ENCODE assay signal across 33 cellular contexts in genomic region chr3:134867277-134867676, GRCh38.
"Had no signal": no experiment of that assay in that cellular context is flagged by ENCODE, and none has a peak within 500 bp of the region (broad histone marks: within the 10 kb centered on the region; RNA-seq: fewer than 3 reads in every experiment).

No MANE protein-coding gene starts in this region.

- ATAC-seq: activated CD4-positive, alpha-beta T cell treated with anti-CD3 and anti-CD28 coated beads for 36 hours; activated CD4-positive, CD25-positive, alpha-beta regulatory T cell treated with anti-CD3 and anti-CD28 coated beads, Interleukin-2, amount 50 U/mL, for 24 hours; activated CD8-positive, alpha-beta T cell treated with anti-CD3 and anti-CD28 coated beads, Interleukin-2, amount 10 ng/mL, durations not matched to agents 7 days and 5 days; activated T-cell treated with anti-CD3 and anti-CD28 coated beads, Interleukin-2, amount 50 U/mL, for 72 hours; activated T-helper 17 cell treated with anti-CD3 and anti-CD28 coated beads, Interleukin-2, amount 50 U/mL, for 72 hours; Panc1; WTC11 had no signal

- H3K27ac ChIP-seq: ascending aorta, cardiac muscle cell, SJCRH30, SK-N-MC had no signal

- DNase-seq: activated CD4-positive, alpha-beta T cell treated with anti-CD3 and anti-CD28 coated beads for 36 hours; activated CD4-positive, alpha-beta T cell treated with anti-CD3 and anti-CD28 coated beads, Interleukin-2, amount 10 ng/mL, durations not matched to agents 7 days and 5 days; activated CD4-positive, alpha-beta T cell treated with anti-CD3 and anti-CD28 coated beads, Interleukin-2, amount 50 U/mL, for 48 hours; activated CD8-positive, alpha-beta memory T cell treated with anti-CD3 and anti-CD28 coated beads, Interleukin-2, amount 50 U/mL, for 48 hours; activated CD8-positive, alpha-beta T cell treated with anti-CD3 and anti-CD28 coated beads, Interleukin-2, amount 10 ng/mL, durations not matched to agents 7 days and 5 days; activated gamma-delta T cell; activated naive CD4-positive, alpha-beta T cell treated with Interleukin-2 at 50 U/mL for 16 hours; activated naive CD8-positive, alpha-beta T cell treated with anti-CD3 and anti-CD28 coated beads, Interleukin-2, amount 10 ng/mL, durations not matched to agents 7 days and 5 days; activated T-cell treated with anti-CD3 and anti-CD28 coated beads, Interleukin-2, amount 50 U/mL, for 72 hours; amygdala; Karpas-422; KBM-7; NCI-H1105; NCI-H1417 treated with DMSO at 0.1 percent for 48 hours; NCI-H1930; NCI-H2081 treated with DMSO at 0.1 percent for 48 hours; NCI-H226; NCI-H446 treated with DMSO at 0.1 percent for 48 hours; NCI-H524; NCI-H69; SHP77; SJCRH30 had no signal

- H3K9me3 Mint-ChIP-seq: activated CD4-positive, alpha-beta T cell treated with anti-CD3 and anti-CD28 coated beads, Interleukin-2, amount 10 ng/mL, durations not matched to agents 7 days and 5 days; activated naive CD4-positive, alpha-beta T cell treated with anti-CD3 and anti-CD28 coated beads, Interleukin-2, amount 50 U/mL, for 24 hours; activated naive CD8-positive, alpha-beta T cell treated with anti-CD3 and anti-CD28 coated beads, Interleukin-2, amount 10 ng/mL, durations not matched to agents 7 days and 5 days; activated T-cell treated with anti-CD3 and anti-CD28 coated beads, Interleukin-2, amount 50 U/mL, for 72 hours; activated T-helper 17 cell treated with anti-CD3 and anti-CD28 coated beads, Interleukin-2, amount 50 U/mL, for 72 hours; IgD-negative memory B cell; T-helper 1 cell treated with Interleukin-12 subunit alpha and Interleukin-12 subunit beta and Interleukin-4 antibody, amounts not matched to agents 30 μg/mL and 1 μg/mL, for 36 hours; T-helper 2 cell treated with Interferon-gamma antibody and Interleukin-4, amounts not matched to agents 5 μg/mL and 100 μg/mL, for 36 hours; WTC11 had no signal

- H3K4me1 Mint-ChIP-seq: activated CD4-positive, alpha-beta T cell treated with anti-CD3 and anti-CD28 coated beads for 36 hours; activated CD4-positive, alpha-beta T cell treated with anti-CD3 and anti-CD28 coated beads, Interleukin-2, amount 10 ng/mL, durations not matched to agents 7 days and 5 days; activated naive CD4-positive, alpha-beta T cell treated with anti-CD3 and anti-CD28 coated beads, Interleukin-2, amount 50 U/mL, for 24 hours; activated naive CD8-positive, alpha-beta T cell treated with anti-CD3 and anti-CD28 coated beads, Interleukin-2, amount 10 ng/mL, durations not matched to agents 7 days and 5 days; activated T-helper 17 cell treated with anti-CD3 and anti-CD28 coated beads, Interleukin-2, amount 50 U/mL, for 72 hours had no signal

- H3K4me3 Mint-ChIP-seq: activated CD4-positive, alpha-beta T cell treated with anti-CD3 and anti-CD28 coated beads for 36 hours; activated CD4-positive, alpha-beta T cell treated with anti-CD3 and anti-CD28 coated beads, Interleukin-2, amount 10 ng/mL, durations not matched to agents 7 days and 5 days; activated CD8-positive, alpha-beta T cell treated with anti-CD3 and anti-CD28 coated beads, Interleukin-2, amount 10 ng/mL, durations not matched to agents 7 days and 5 days; activated naive CD4-positive, alpha-beta T cell treated with anti-CD3 and anti-CD28 coated beads, Interleukin-2, amount 50 U/mL, for 24 hours; activated naive CD8-positive, alpha-beta T cell treated with anti-CD3 and anti-CD28 coated beads, Interleukin-2, amount 10 ng/mL, durations not matched to agents 7 days and 5 days; activated T-cell treated with anti-CD3 and anti-CD28 coated beads, Interleukin-2, amount 50 U/mL, for 72 hours; activated T-helper 17 cell treated with anti-CD3 and anti-CD28 coated beads, Interleukin-2, amount 50 U/mL, for 72 hours; T-helper 1 cell treated with Interleukin-12 subunit alpha and Interleukin-12 subunit beta and Interleukin-4 antibody, amounts not matched to agents 30 μg/mL and 1 μg/mL, for 36 hours; T-helper 2 cell treated with Interferon-gamma antibody and Interleukin-4, amounts not matched to agents 5 μg/mL and 100 μg/mL, for 36 hours; WTC11 had no signal

- H3K27ac Mint-ChIP-seq: activated CD4-positive, alpha-beta T cell treated with anti-CD3 and anti-CD28 coated beads for 36 hours; activated CD4-positive, alpha-beta T cell treated with anti-CD3 and anti-CD28 coated beads, Interleukin-2, amount 10 ng/mL, durations not matched to agents 7 days and 5 days; activated CD8-positive, alpha-beta T cell treated with anti-CD3 and anti-CD28 coated beads, Interleukin-2, amount 10 ng/mL, durations not matched to agents 7 days and 5 days; activated naive CD4-positive, alpha-beta T cell treated with anti-CD3 and anti-CD28 coated beads, Interleukin-2, amount 50 U/mL, for 24 hours; activated naive CD8-positive, alpha-beta T cell treated with anti-CD3 and anti-CD28 coated beads, Interleukin-2, amount 10 ng/mL, durations not matched to agents 7 days and 5 days; activated T-cell treated with anti-CD3 and anti-CD28 coated beads, Interleukin-2, amount 50 U/mL, for 72 hours; activated T-helper 17 cell treated with anti-CD3 and anti-CD28 coated beads, Interleukin-2, amount 50 U/mL, for 72 hours; IgD-negative memory B cell; T-helper 1 cell treated with Interleukin-12 subunit alpha and Interleukin-12 subunit beta and Interleukin-4 antibody, amounts not matched to agents 30 μg/mL and 1 μg/mL, for 36 hours; T-helper 2 cell treated with Interferon-gamma antibody and Interleukin-4, amounts not matched to agents 5 μg/mL and 100 μg/mL, for 36 hours; WTC11 had no signal

- H3K27me3 Mint-ChIP-seq: activated CD4-positive, alpha-beta T cell treated with anti-CD3 and anti-CD28 coated beads for 36 hours; activated naive CD4-positive, alpha-beta T cell treated with anti-CD3 and anti-CD28 coated beads, Interleukin-2, amount 50 U/mL, for 24 hours had no signal

- H3K36me3 Mint-ChIP-seq: activated naive CD4-positive, alpha-beta T cell treated with anti-CD3 and anti-CD28 coated beads, Interleukin-2, amount 50 U/mL, for 24 hours; activated naive CD8-positive, alpha-beta T cell treated with anti-CD3 and anti-CD28 coated beads, Interleukin-2, amount 10 ng/mL, durations not matched to agents 7 days and 5 days; IgD-negative memory B cell; WTC11 had no signal

- H3K4me1 ChIP-seq: ascending aorta had no signal

- H3K9me3 ChIP-seq: ascending aorta, SJCRH30 had no signal

- H3K36me3 ChIP-seq: ascending aorta, cardiac muscle cell, SJCRH30 had no signal

- H3K4me3 ChIP-seq: ascending aorta, cardiac muscle cell, SJCRH30, SK-N-MC had no signal

- H3K27me3 ChIP-seq: ascending aorta, cardiac muscle cell, SJCRH30 had no signal
